In the genomic region with DNA sequence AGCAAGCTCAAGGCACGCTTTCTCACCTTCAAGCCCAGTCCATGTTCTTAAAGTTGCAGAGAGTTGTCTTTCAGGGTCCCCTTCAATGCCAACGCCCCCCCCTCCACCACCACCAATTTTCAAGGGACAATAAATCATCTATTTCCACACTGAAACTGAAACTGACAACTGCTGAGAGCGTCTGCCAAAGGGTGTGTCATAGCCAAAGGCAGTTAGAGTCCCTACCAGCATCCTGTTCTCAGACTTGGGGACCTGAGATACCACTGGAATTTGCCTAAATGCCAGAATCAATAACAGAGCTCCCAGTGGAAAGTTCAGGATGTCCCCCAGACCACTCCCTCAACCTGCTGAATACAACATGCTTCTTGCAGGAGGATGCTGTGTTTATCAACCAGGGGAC, we compare ENCODE assay signal across 14 cellular contexts.
DNase-seq lines count a peak whose midpoint lies in the region; ATAC-seq and TF ChIP-seq lines count a peak whose summit lies in the region.
"Had no signal": no experiment of that assay in that cellular context is flagged by ENCODE, and none has a peak within 500 bp of the region (broad histone marks: within the 10 kb centered on the region; RNA-seq: fewer than 3 reads in every experiment).

No MANE protein-coding gene starts in this region.

- intact Hi-C loops in testis (cut with DNase I; ENCODE audit: low total_unique reads) (no loop called here), left ventricle myocardium superior (cut with micrococcal nuclease) (no loop called here)

- no peak overlapping the region for H3K18ac ChIP-seq in mesendoderm (ENCODE audit: low read length)

- H3K79me1 ChIP-seq in mesendoderm (ENCODE audit: low read length): no peaks in the 10 kb centered on the region

- peak; percentile 70 for ATAC-seq in GM18508 (IDR thresholded peaks at IDR 0.05; ENCODE audit: insufficient read depth, unreplicated experiment)
- ATAC-seq in SK-N-SH treated with all-trans-retinoic acid at 6 μM for 48 hours: peak; percentile 33; the same call in 1 of the 3 replicates
- no peak for ATAC-seq in left ventricle myocardium superior
- no peak for ATAC-seq in GM21367 (IDR thresholded peaks at IDR 0.05; ENCODE audit: unreplicated experiment)

- DNase-seq in HPDE6-E6E7 (ENCODE audit: extremely low spot score): peak; percentile 35
- DNase-seq in mesendoderm: peak; percentile 35
- DNase-seq in testis: no peak
- no peak for DNase-seq in left ventricle myocardium superior
- DNase-seq: activated CD4-positive, alpha-beta T cell treated with anti-CD3 and anti-CD28 coated beads, Interleukin-2, amount 50 U/mL, for 1 hour; activated effector memory CD4-positive, alpha-beta T cell treated with anti-CD3 and anti-CD28 coated beads, Interleukin-2, amount 50 U/mL, for 16 hours; hippocampal formation; NCI-H1092; NCI-H226; T-helper 2 cell had no signal

- H3K9me3 ChIP-seq in testis: no peaks in the 10 kb centered on the region

- H3K27ac ChIP-seq in mesendoderm (ENCODE audit: low read depth, low read length) (no peak overlapping the region), testis (no peak overlapping the region)
- H3K27ac ChIP-seq: cardiac muscle cell had no signal

- no peaks in the 10 kb centered on the region for H3K79me2 ChIP-seq in mesendoderm (ENCODE audit: control insufficient read depth, insufficient read depth, low read length)

- no peak overlapping the region for H2BK120ac ChIP-seq in mesendoderm (ENCODE audit: low read depth, low read length)

- H3K56ac ChIP-seq in mesendoderm (ENCODE audit: low read length): no peak overlapping the region

- H2BK5ac ChIP-seq in mesendoderm (ENCODE audit: low read length): no peak overlapping the region

- no peak overlapping the region for H3K4me2 ChIP-seq in mesendoderm (ENCODE audit: low read length)

- TF ChIP-seq POLR2A in testis (IDR thresholded peaks at IDR 0.05): no peak

- no peak overlapping the region for H4K8ac ChIP-seq in mesendoderm (ENCODE audit: low read depth, low read length)

- H3K4ac ChIP-seq in mesendoderm (ENCODE audit: low read depth, low read length): no peak overlapping the region

- no peak for TF ChIP-seq CTCF in testis (IDR thresholded peaks at IDR 0.05)

- no peak overlapping the region for H3K9ac ChIP-seq in mesendoderm (ENCODE audit: low read length)

- no peaks in the 10 kb centered on the region for H3K36me3 ChIP-seq in mesendoderm (ENCODE audit: control insufficient read depth, insufficient read depth, low read length)
- no peaks in the 10 kb centered on the region for H3K36me3 ChIP-seq in testis (ENCODE audit: low read depth, missing control alignments)
- H3K36me3 ChIP-seq: cardiac muscle cell had no signal

- no peak overlapping the region for H2AK5ac ChIP-seq in mesendoderm (ENCODE audit: low read length)

- no peaks in the 10 kb centered on the region for H3K27me3 ChIP-seq in mesendoderm (ENCODE audit: insufficient read depth, low read length, poor library complexity)
- no peaks in the 10 kb centered on the region for H3K27me3 ChIP-seq in testis
- H3K27me3 ChIP-seq: cardiac muscle cell had no signal

- no peak overlapping the region for H3K4me3 ChIP-seq in mesendoderm (ENCODE audit: low read length)
- no peak overlapping the region for H3K4me3 ChIP-seq in testis
- H3K4me3 ChIP-seq: cardiac muscle cell had no signal

- no CpG with 5 or more reads among the region's 3 CpGs for WGBS in mesendoderm (ENCODE audit: extremely low coverage, insufficient coverage, low lambda C conversion rate)
- 47 to 58% methylated on average over 3 of the region's 3 CpGs for WGBS in testis, 2 donors

- no peak overlapping the region for H2BK15ac ChIP-seq in mesendoderm (replicated peaks; ENCODE audit: low read depth)

- H3K23ac ChIP-seq in mesendoderm (ENCODE audit: low read length): no peak overlapping the region

- H3K4me1 ChIP-seq in mesendoderm (ENCODE audit: control insufficient read depth, low read depth, low read length): no peaks in the 10 kb centered on the region
- H3K4me1 ChIP-seq in testis: no peaks in the 10 kb centered on the region

- H4K5ac ChIP-seq in mesendoderm (ENCODE audit: low read length): no peak overlapping the region

TF ChIP-seq in SK-N-SH treated with all-trans-retinoic acid at 6 μM for 48 hours, 23 proteins besides CTCF, POLR2A, EP300 and RAD21:
- TF ChIP-seq ZFP3 (CRISPR knock-in tag; IDR thresholded peaks at IDR 0.05) (no peak), SNAI2 (CRISPR knock-in tag; IDR thresholded peaks at IDR 0.05) (no peak), GLIS3 (CRISPR knock-in tag; IDR thresholded peaks at IDR 0.05) (no peak), ZC3H10 (CRISPR knock-in tag; IDR thresholded peaks at IDR 0.05) (no peak), ISL1 (CRISPR knock-in tag; IDR thresholded peaks at IDR 0.05) (no peak), CSRNP3 (CRISPR knock-in tag; IDR thresholded peaks at IDR 0.05) (no peak), ZNF8 (CRISPR knock-in tag; IDR thresholded peaks at IDR 0.05) (no peak)
- TF ChIP-seq, protein P1, sequence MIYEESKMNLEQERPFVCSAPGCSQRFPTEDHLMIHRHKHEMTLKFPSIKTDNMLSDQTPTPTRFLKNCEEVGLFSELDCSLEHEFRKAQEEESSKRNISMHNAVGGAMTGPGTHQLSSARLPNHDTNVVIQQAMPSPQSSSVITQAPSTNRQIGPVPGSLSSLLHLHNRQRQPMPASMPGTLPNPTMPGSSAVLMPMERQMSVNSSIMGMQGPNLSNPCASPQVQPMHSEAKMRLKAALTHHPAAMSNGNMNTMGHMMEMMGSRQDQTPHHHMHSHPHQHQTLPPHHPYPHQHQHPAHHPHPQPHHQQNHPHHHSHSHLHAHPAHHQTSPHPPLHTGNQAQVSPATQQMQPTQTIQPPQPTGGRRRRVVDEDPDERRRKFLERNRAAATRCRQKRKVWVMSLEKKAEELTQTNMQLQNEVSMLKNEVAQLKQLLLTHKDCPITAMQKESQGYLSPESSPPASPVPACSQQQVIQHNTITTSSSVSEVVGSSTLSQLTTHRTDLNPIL (CRISPR knock-in tag; IDR thresholded peaks at IDR 0.05; ENCODE audit: low read depth): no peak

Comparison
In these comparisons a context has a peak if more than half of its experiments do, and no peak if none do; other contexts are left out.
1. ATAC-seq: peak in GM18508 (single experiment) and SK-N-SH treated with all-trans-retinoic acid at 6 μM for 48 hours (single experiment); none in left ventricle myocardium superior (single experiment) and GM21367 (single experiment).
2. DNase-seq: peak in HPDE6-E6E7 (single experiment) and mesendoderm (single experiment); none in testis (single experiment) and left ventricle myocardium superior (single experiment).